Comparison of ENCODE assay signal across 8 cellular contexts in the genomic region with DNA sequence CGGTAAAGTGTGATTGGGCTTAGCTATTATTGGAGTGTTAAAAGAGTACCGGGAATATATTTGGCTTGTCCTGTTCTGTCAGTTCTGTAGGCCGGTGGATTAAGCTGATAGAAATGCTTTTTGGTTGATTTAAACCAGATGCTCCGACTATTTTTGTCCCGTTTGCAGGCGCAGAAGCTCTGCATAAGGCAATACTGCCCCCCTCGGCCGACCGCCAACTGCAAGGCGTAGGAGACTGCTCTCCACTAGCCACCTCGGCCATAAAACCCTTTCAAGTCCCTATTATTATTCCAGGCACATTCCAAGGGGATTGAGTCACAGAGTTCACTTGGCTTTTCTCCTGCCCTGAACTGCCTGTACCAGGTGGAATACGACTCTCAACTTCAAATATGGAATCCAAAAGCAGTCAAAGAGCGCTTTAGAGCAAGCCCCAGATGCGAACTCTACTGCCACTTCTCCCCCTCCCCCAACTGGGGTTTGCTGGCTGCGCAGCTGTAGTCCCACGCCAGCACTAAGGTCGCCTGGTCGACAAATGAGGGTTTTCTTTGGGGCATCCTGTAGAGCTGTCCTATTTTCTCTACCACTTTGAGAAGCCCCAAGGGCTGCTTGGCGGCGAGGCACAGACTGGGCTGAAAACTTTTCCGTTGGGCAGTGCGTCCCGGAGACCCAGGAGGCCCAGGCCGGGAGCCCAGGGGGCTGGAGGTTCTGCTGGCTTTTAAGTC.
DNase-seq lines count a peak whose midpoint lies in the region; ATAC-seq and TF ChIP-seq lines count a peak whose summit lies in the region.

No MANE protein-coding gene starts in this region.

- TF ChIP-seq CTCF in AG10803 (conservative IDR thresholded peaks at IDR 0.05; ENCODE audit: low read length): peak; percentile 76

- ATAC-seq in GM19023 (IDR thresholded peaks at IDR 0.05; ENCODE audit: unreplicated experiment): peak; percentile 54
- ATAC-seq in HG03280 (IDR thresholded peaks at IDR 0.05; ENCODE audit: unreplicated experiment): peak; percentile 51

- DNase-seq in AG10803 (ENCODE audit: low read depth) (peak; percentile 99), NCI-H226 (peak; percentile 96)
- peak; percentile 66 to 73 for DNase-seq in activated CD4-positive, alpha-beta T cell treated with anti-CD3 and anti-CD28 coated beads for 24 hours (ENCODE audit: low read depth in 2 of 2)
- peak; percentile 54 to 77 (median 60) for DNase-seq in stimulated activated CD4-positive, alpha-beta T cell treated with anti-CD3 and anti-CD28 coated beads, Interleukin-1b, Interleukin-23, amount 100 ng/mL, for 24 hours (ENCODE audit: low read depth in 4 of 4, low spot score in 1 of 4)

- H3K4me3 ChIP-seq in AG10803 (ENCODE audit: low read length): peak overlapping the region; percentile 77

- H3K27me3 ChIP-seq in layer of hippocampus (ENCODE audit: control insufficient read depth, insufficient read depth, low read length): no peaks in the 10 kb centered on the region

- H3K27ac ChIP-seq in cingulate gyrus (ENCODE audit: low read depth, low read length) (peak overlapping the region; percentile 95), layer of hippocampus (ENCODE audit: low read depth, low read length) (peak overlapping the region; percentile 94)

Comparison
In these comparisons a context has a peak if more than half of its experiments do, and no peak if none do; other contexts are left out.
1. Peak in every context shown above with its lines: DNase-seq, ATAC-seq, H3K4me3 ChIP-seq and H3K27ac ChIP-seq.